Comparison of ENCODE assay signal across 20 cellular contexts in the genomic region with DNA sequence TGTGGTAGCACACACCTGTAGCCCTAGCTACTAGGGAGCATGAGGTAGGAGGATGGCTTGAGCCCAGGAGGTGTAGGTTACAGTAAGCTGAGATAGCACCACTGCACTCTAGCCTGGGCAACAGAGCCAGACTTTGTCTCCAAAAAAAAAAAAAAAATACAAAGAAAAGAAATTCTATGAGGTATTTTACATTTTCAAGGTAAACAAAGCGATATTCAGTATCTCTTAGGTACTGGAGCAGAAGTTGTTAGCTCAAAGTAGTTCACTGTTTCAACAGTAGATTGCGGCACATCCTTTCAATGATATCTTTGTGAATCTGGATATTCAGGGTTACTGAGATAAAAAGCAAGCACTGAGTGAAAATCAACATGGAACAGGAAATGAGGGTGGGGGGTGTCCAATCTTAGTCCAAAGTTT.
DNase-seq lines count a peak whose midpoint lies in the region; ATAC-seq, FAIRE-seq and TF ChIP-seq lines count a peak whose summit lies in the region.
"Had no signal": no experiment of that assay in that cellular context is flagged by ENCODE, and none has a peak within 500 bp of the region (broad histone marks: within the 10 kb centered on the region; RNA-seq: fewer than 3 reads in every experiment).

No MANE protein-coding gene starts in this region.

- H2BK12ac ChIP-seq in trophoblast cell (ENCODE audit: low read length), result peak overlapping the region; percentile 74

- no peak overlapping the region for H4K12ac ChIP-seq in trophoblast cell (ENCODE audit: low read depth, low read length)

- H2BK120ac ChIP-seq in mesendoderm (ENCODE audit: low read depth, low read length) (no peak overlapping the region), trophoblast cell (ENCODE audit: insufficient read depth, low read length, poor library complexity) (no peak overlapping the region)

- H2AK5ac ChIP-seq in mesendoderm (ENCODE audit: low read length), result no peak overlapping the region
- no peak overlapping the region for H2AK5ac ChIP-seq in trophoblast cell (ENCODE audit: low read length)

- H3K4me1 ChIP-seq in HepG2 (ENCODE audit: insufficient read depth, low read length) (peaks cover 75% of the 10 kb centered on the region), right lobe of liver (no peaks in the 10 kb centered on the region), mesendoderm (ENCODE audit: control insufficient read depth, low read depth, low read length) (peaks cover 3% of the 10 kb centered on the region), trophoblast cell (ENCODE audit: control insufficient read depth in 1 of 2, insufficient read depth in 2 of 2, low read length in 2 of 2) (peaks cover 2 to 11% of the 10 kb centered on the region in 2 experiments), vagina (no peaks in the 10 kb centered on the region), suprapubic skin (no peaks in the 10 kb centered on the region)
- H3K4me1 ChIP-seq: HAP-1 had no signal

- no peaks in the 10 kb centered on the region for H4K20me1 ChIP-seq in HepG2 (ENCODE audit: insufficient read depth, low read length)

- H3K4ac ChIP-seq in mesendoderm (ENCODE audit: low read depth, low read length) (no peak overlapping the region), trophoblast cell (ENCODE audit: low read depth, low read length) (no peak overlapping the region)

- no peak overlapping the region for H2BK15ac ChIP-seq in mesendoderm (replicated peaks; ENCODE audit: low read depth)

- H2BK5ac ChIP-seq in mesendoderm (ENCODE audit: low read length), result no peak overlapping the region
- peak overlapping the region; percentile 15 for H2BK5ac ChIP-seq in trophoblast cell (ENCODE audit: low read depth, low read length, poor library complexity)

- H3K14ac ChIP-seq in trophoblast cell (ENCODE audit: low read length), result no peak overlapping the region

- H4K5ac ChIP-seq in mesendoderm (ENCODE audit: low read length), result no peak overlapping the region

- H3K23ac ChIP-seq in mesendoderm (ENCODE audit: low read length), result no peak overlapping the region
- no peak overlapping the region for H3K23ac ChIP-seq in trophoblast cell (ENCODE audit: low read length)

- ATAC-seq in HepG2 (peak; percentile 91), right lobe of liver (no peak)

- peak; percentile 36 for FAIRE-seq in HepG2 (lab: Jason Lieb, UNC)
- FAIRE-seq: GM12891, GM18507, H54 had no signal

- no peak; the same call in 1 of the 2 replicates for TF ChIP-seq CTCF in HepG2 (CRISPR knock-in tag; IDR thresholded peaks at IDR 0.05)
- no peak for TF ChIP-seq CTCF in right lobe of liver (IDR thresholded peaks at IDR 0.05)
- no peak for TF ChIP-seq CTCF in vagina (IDR thresholded peaks at IDR 0.05)
- TF ChIP-seq CTCF in suprapubic skin (IDR thresholded peaks at IDR 0.05), result no peak

- H3K79me2 ChIP-seq in HepG2 (ENCODE audit: insufficient read depth, low read length) (no peaks in the 10 kb centered on the region), mesendoderm (ENCODE audit: control insufficient read depth, insufficient read depth, low read length) (no peaks in the 10 kb centered on the region), trophoblast cell (ENCODE audit: control insufficient read depth, insufficient read depth, low read length, poor library complexity) (no peaks in the 10 kb centered on the region)

- no TSS peak for BruUV-seq in HepG2 (replicated peaks; lab: Mats Ljungman, UMichigan)

- H3K36me3 ChIP-seq in HepG2 (replicated peaks in 1 of 2; ENCODE audit: control insufficient read depth in 1 of 2, insufficient read depth in 2 of 2, low read length in 2 of 2) (no peaks in the 10 kb centered on the region), right lobe of liver (no peaks in the 10 kb centered on the region), mesendoderm (ENCODE audit: control insufficient read depth, insufficient read depth, low read length) (no peaks in the 10 kb centered on the region), trophoblast cell (ENCODE audit: control insufficient read depth in 1 of 2, insufficient read depth in 2 of 2, low read length in 2 of 2) (no peaks in the 10 kb centered on the region), vagina (no peaks in the 10 kb centered on the region), suprapubic skin (no peaks in the 10 kb centered on the region)
- H3K36me3 ChIP-seq: HAP-1 had no signal

- H2AFZ ChIP-seq in HepG2 (ENCODE audit: low read length) (no peak overlapping the region), trophoblast cell (ENCODE audit: insufficient read depth, low read length, poor library complexity) (no peak overlapping the region)

- H4K91ac ChIP-seq in trophoblast cell (ENCODE audit: low read depth, low read length), result peak overlapping the region; percentile 28

- H3K27ac ChIP-seq in HepG2 (ENCODE audit: extremely low read length, insufficient read depth, low read length) (peak overlapping the region; percentile 96), right lobe of liver (no peak overlapping the region), mesendoderm (ENCODE audit: low read depth, low read length) (peak overlapping the region; percentile 24), trophoblast cell (ENCODE audit: low read depth, low read length) (no peak overlapping the region), vagina (no peak overlapping the region), suprapubic skin (no peak overlapping the region)

- TF ChIP-seq RAD21 in HepG2 (CRISPR knock-in tag; IDR thresholded peaks at IDR 0.05), result no peak

- H4K8ac ChIP-seq in mesendoderm (ENCODE audit: low read depth, low read length) (no peak overlapping the region), trophoblast cell (ENCODE audit: low read depth, low read length) (no peak overlapping the region)

- H3K56ac ChIP-seq in mesendoderm (ENCODE audit: low read length), result no peak overlapping the region

- in situ Hi-C loops in HepG2 (cut with HindIII; ENCODE audit: extremely low pct_ligation_motif_present, low pct_unique_long_range_greater_than_20kb), result no loop called here
- in situ Hi-C loops in SK-MEL-5 (cut with HindIII; ENCODE audit: low pct_unique_long_range_greater_than_20kb, low sequenced_read_pairs), result no loop called here
- in situ Hi-C loops in KBM-7 (cut with MboI; ENCODE audit: low pct_unique_long_range_greater_than_20kb, low sequenced_read_pairs), result no loop called here

- no peak overlapping the region; a peak in 1 of 6 replicates for H3K4me3 ChIP-seq in HepG2 (replicated peaks in 1 of 3; ENCODE audit: insufficient read depth in 1 of 3, low read depth in 2 of 3, low read length in 3 of 3)
- H3K4me3 ChIP-seq in right lobe of liver, result no peak overlapping the region
- no peak overlapping the region for H3K4me3 ChIP-seq in mesendoderm (ENCODE audit: low read length)
- H3K4me3 ChIP-seq in trophoblast cell (ENCODE audit: low read depth, low read length), result no peak overlapping the region
- H3K4me3 ChIP-seq in vagina, result no peak overlapping the region
- H3K4me3 ChIP-seq in suprapubic skin, result no peak overlapping the region
- H3K4me3 ChIP-seq: HAP-1 had no signal

- intact Hi-C loops in HepG2 (cut with micrococcal nuclease; ENCODE audit: unreplicated experiment) (loop anchor here (1.0 to 10.0 kb wide), 3 partner anchors 28 to 352 kb away; a partner anchor contains a TSS), right lobe of liver (cut with DNase I) (no loop called here), vagina (cut with DNase I) (no loop called here)

- peaks cover 9% of the 10 kb centered on the region for H3K9me3 ChIP-seq in HepG2 (ENCODE audit: low read length)
- no peaks in the 10 kb centered on the region for H3K9me3 ChIP-seq in right lobe of liver
- no peaks in the 10 kb centered on the region for H3K9me3 ChIP-seq in trophoblast cell (ENCODE audit: insufficient read depth, low read depth, low read length)
- H3K9me3 ChIP-seq in vagina, result no peaks in the 10 kb centered on the region
- H3K9me3 ChIP-seq in suprapubic skin, result no peaks in the 10 kb centered on the region
- H3K9me3 ChIP-seq: HAP-1 had no signal

- H3K9ac ChIP-seq in HepG2 (ENCODE audit: insufficient read depth, low read depth, low read length) (peak overlapping the region; percentile 26; the same call in 1 of the 2 replicates), mesendoderm (ENCODE audit: low read length) (no peak overlapping the region), trophoblast cell (ENCODE audit: low read length) (no peak overlapping the region)

- H3K4me2 ChIP-seq in HepG2 (ENCODE audit: low read depth, low read length), result peak overlapping the region; percentile 67
- no peak overlapping the region for H3K4me2 ChIP-seq in mesendoderm (ENCODE audit: low read length)
- H3K4me2 ChIP-seq in trophoblast cell (ENCODE audit: low read length), result no peak overlapping the region

- WGBS in HepG2 (ENCODE audit: low lambda C conversion rate), result 3% methylated on average over 2 of the region's 2 CpGs
- WGBS in right lobe of liver (ENCODE audit: insufficient coverage, low coverage, low lambda C conversion rate, missing lambda C conversion rate), result 52% methylated on average over 2 of the region's 2 CpGs
- WGBS in mesendoderm (ENCODE audit: extremely low coverage, insufficient coverage, low lambda C conversion rate), result no CpG with 5 or more reads among the region's 2 CpGs
- WGBS in trophoblast cell (ENCODE audit: extremely low coverage, insufficient coverage, insufficient read length), result no CpG with 5 or more reads among the region's 2 CpGs
- 89% methylated on average over 2 of the region's 2 CpGs for WGBS in suprapubic skin

- POLR2A ChIA-PET in HepG2 (lab: Yijun Ruan, JAX), result interaction anchor here (0.6 to 2.1 kb wide), 5 partner anchors 12 to 356 kb away, joined by 3 to 6 read pairs (median 4); a partner anchor contains a TSS

- no peak for TF ChIP-seq POLR2A in HepG2 (IDR thresholded peaks at IDR 0.05; ENCODE audit: insufficient read depth in 1 of 2, low read depth in 2 of 2, low read length in 2 of 2)
- no peak for TF ChIP-seq POLR2A in right lobe of liver (IDR thresholded peaks at IDR 0.05)
- no peak for TF ChIP-seq POLR2A in vagina (IDR thresholded peaks at IDR 0.05)
- no peak for TF ChIP-seq POLR2A in suprapubic skin (IDR thresholded peaks at IDR 0.05)

- CTCF ChIA-PET in HepG2 (lab: Yijun Ruan, JAX; ENCODE audit: low intra/inter-chr PET ratio, low total read pairs), result no interaction called here

- no peaks in the 10 kb centered on the region for H3K79me1 ChIP-seq in mesendoderm (ENCODE audit: low read length)
- no peaks in the 10 kb centered on the region for H3K79me1 ChIP-seq in trophoblast cell (ENCODE audit: low read length)

- TF ChIP-seq EP300 in HepG2 (IDR thresholded peaks at IDR 0.05; ENCODE audit: low read depth in 2 of 2, low read length in 2 of 2) (peak; percentile 58 to 98; a peak in 2 of 4 replicates), HepG2 (CRISPR knock-in tag; IDR thresholded peaks at IDR 0.05; ENCODE audit: borderline replicate concordance) (peak; percentile 95), suprapubic skin (IDR thresholded peaks at IDR 0.05) (no peak)

- DNase-seq in HepG2 (ENCODE audit: low spot score) (peak; percentile 97), right lobe of liver (no peak), SK-MEL-5 (ENCODE audit: low read depth, low spot score) (peak; percentile 41), mesendoderm (no peak), trophoblast cell (no peak), vagina (ENCODE audit: extremely low spot score in 2 of 2) (no peak), suprapubic skin (ENCODE audit: low spot score in 2 of 2) (no peak), KBM-7 (no peak)
- DNase-seq: C1 segment of cervical spinal cord; CD4-positive, alpha-beta memory T cell; COR-L47; DMS53; DMS79 treated with DMSO at 0.1 percent for 48 hours; GF-D8; GOT3; HFFc6 had no signal

- H3K27me3 ChIP-seq in HepG2 (ENCODE audit: control insufficient read depth in 1 of 2, insufficient read depth in 2 of 2, low read length in 2 of 2), result no peaks in the 10 kb centered on the region
- H3K27me3 ChIP-seq in right lobe of liver, result no peaks in the 10 kb centered on the region
- H3K27me3 ChIP-seq in mesendoderm (ENCODE audit: insufficient read depth, low read length, poor library complexity), result no peaks in the 10 kb centered on the region
- no peaks in the 10 kb centered on the region for H3K27me3 ChIP-seq in trophoblast cell (ENCODE audit: insufficient read depth, low read length)
- no peaks in the 10 kb centered on the region for H3K27me3 ChIP-seq in vagina
- H3K27me3 ChIP-seq in suprapubic skin, result no peaks in the 10 kb centered on the region

- peak overlapping the region; percentile 28 for H3K18ac ChIP-seq in mesendoderm (ENCODE audit: low read length)
- H3K18ac ChIP-seq in trophoblast cell (ENCODE audit: low read length), result no peak overlapping the region

Comparison
In these comparisons a context has a peak if more than half of its experiments do, and no peak if none do; other contexts are left out.
1. DNase-seq: peak in HepG2 (single experiment) and SK-MEL-5 (single experiment); none in right lobe of liver (0 of 3), mesendoderm (single experiment), trophoblast cell (0 of 2), vagina (0 of 2), suprapubic skin (0 of 2) and KBM-7 (single experiment).
2. H3K27ac ChIP-seq: peak in HepG2 (single experiment) and mesendoderm (single experiment); none in right lobe of liver (0 of 3), trophoblast cell (single experiment), vagina (single experiment) and suprapubic skin (single experiment).